In the genomic region with DNA sequence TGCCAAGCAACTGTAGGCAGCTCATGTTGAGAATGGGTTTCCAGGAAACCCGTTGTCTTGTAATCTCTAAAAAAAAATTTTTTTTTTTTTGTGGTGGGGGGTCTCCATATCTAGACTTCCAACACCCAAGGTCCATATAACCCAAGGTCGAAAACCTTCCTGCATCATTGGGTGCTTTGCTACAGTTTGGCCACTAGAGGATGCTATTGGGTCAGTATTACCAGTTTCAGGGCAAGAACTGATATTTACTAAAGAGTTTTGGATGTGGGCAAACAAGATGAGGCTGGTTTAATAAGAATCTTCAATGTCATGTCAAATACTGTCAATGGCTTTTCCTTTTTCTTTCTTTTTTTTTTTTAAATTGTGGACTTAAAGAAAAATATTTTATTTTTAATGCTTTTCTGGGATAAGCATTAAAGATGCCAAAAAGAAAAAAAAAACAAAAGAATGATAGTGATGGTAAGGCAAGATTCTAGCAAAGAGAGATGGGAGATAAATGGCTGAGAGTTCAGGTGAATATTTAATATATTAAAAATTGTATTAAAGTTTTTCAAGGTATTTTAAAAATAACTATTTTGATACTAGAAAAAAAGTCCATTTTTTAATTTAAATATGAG, we compare ENCODE assay signal across 9 cellular contexts.
DNase-seq lines count a peak whose midpoint lies in the region; ATAC-seq, FAIRE-seq and TF ChIP-seq lines count a peak whose summit lies in the region.
"Had no signal": no experiment of that assay in that cellular context is flagged by ENCODE, and none has a peak within 500 bp of the region (broad histone marks: within the 10 kb centered on the region; RNA-seq: fewer than 3 reads in every experiment).

No MANE protein-coding gene starts in this region.

- BruUV-seq in HepG2 (replicated peaks; lab: Mats Ljungman, UMichigan) = no TSS peak

- in situ Hi-C loops in HepG2 (cut with HindIII; ENCODE audit: extremely low pct_ligation_motif_present, low pct_unique_long_range_greater_than_20kb) = no loop called here

- no peak overlapping the region for H3K4me3 ChIP-seq in coronary artery
- no peak overlapping the region for H3K4me3 ChIP-seq in HepG2 (replicated peaks in 1 of 3; ENCODE audit: insufficient read depth in 1 of 3, low read depth in 2 of 3, low read length in 3 of 3)
- H3K4me3 ChIP-seq in vagina = no peak overlapping the region
- H3K4me3 ChIP-seq: SJSA1 had no signal

- no peaks in the 10 kb centered on the region for H3K27me3 ChIP-seq in HepG2 (ENCODE audit: control insufficient read depth in 1 of 2, insufficient read depth in 2 of 2, low read length in 2 of 2)
- no peaks in the 10 kb centered on the region for H3K27me3 ChIP-seq in vagina
- H3K27me3 ChIP-seq: SJSA1 had no signal

- no peaks in the 10 kb centered on the region for H3K79me2 ChIP-seq in HepG2 (ENCODE audit: insufficient read depth, low read length)

- FAIRE-seq in H54 (lab: Jason Lieb, UNC) = no peak
- FAIRE-seq in HepG2 (lab: Jason Lieb, UNC) = peak; percentile 65

- TF ChIP-seq RAD21 in HepG2 (CRISPR knock-in tag; IDR thresholded peaks at IDR 0.05) = peak; percentile 48; the same call in 1 of the 2 replicates

- H3K4me1 ChIP-seq in HepG2 (ENCODE audit: insufficient read depth, low read length) (no peaks in the 10 kb centered on the region), vagina (no peaks in the 10 kb centered on the region)
- H3K4me1 ChIP-seq: SJSA1 had no signal

- DNase-seq in COLO829 (ENCODE audit: low spot score) = peak; percentile 83
- peak; percentile 26 for DNase-seq in H54 (ENCODE audit: insufficient read length, low spot score)
- peak; percentile 22 for DNase-seq in NCI-H82 treated with DMSO at 0.1 percent for 48 hours (lab: John Stamatoyannopoulos, UW; ENCODE audit: unreplicated experiment)
- DNase-seq in coronary artery (ENCODE audit: low spot score) = no peak
- DNase-seq in HepG2 (ENCODE audit: low spot score) = peak; percentile 47
- no peak for DNase-seq in vagina (ENCODE audit: extremely low spot score in 2 of 2)
- DNase-seq in stimulated activated naive CD4-positive, alpha-beta T cell treated with Interleukin-2 at 50 U/mL for 16 hours (lab: John Stamatoyannopoulos, UW) = no peak
- no peak for DNase-seq in activated CD8-positive, alpha-beta memory T cell treated with anti-CD3 and anti-CD28 coated beads, Interleukin-2, amount 50 U/mL, for 4 hours

- H2AFZ ChIP-seq in HepG2 (ENCODE audit: low read length) = no peak overlapping the region

- peak; percentile 73 for TF ChIP-seq CTCF in coronary artery (IDR thresholded peaks at IDR 0.05)
- peak; percentile 80 for TF ChIP-seq CTCF in HepG2 (CRISPR knock-in tag; IDR thresholded peaks at IDR 0.05)
- TF ChIP-seq CTCF in vagina (IDR thresholded peaks at IDR 0.05) = peak; percentile 74 to 96 (median 93)

- no peaks in the 10 kb centered on the region for H3K9me3 ChIP-seq in HepG2 (ENCODE audit: low read length)
- no peaks in the 10 kb centered on the region for H3K9me3 ChIP-seq in vagina
- H3K9me3 ChIP-seq: SJSA1 had no signal

- TF ChIP-seq EP300 in HepG2 (IDR thresholded peaks at IDR 0.05; ENCODE audit: low read depth in 2 of 2, low read length in 2 of 2) (no peak), HepG2 (CRISPR knock-in tag; IDR thresholded peaks at IDR 0.05; ENCODE audit: borderline replicate concordance) (no peak)

- H3K27ac ChIP-seq in coronary artery (no peak overlapping the region), HepG2 (ENCODE audit: extremely low read length, insufficient read depth, low read length) (no peak overlapping the region), vagina (no peak overlapping the region)
- H3K27ac ChIP-seq: SJSA1 had no signal

- no peak overlapping the region for H3K4me2 ChIP-seq in HepG2 (ENCODE audit: low read depth, low read length)

- intact Hi-C loops in HepG2 (cut with micrococcal nuclease; ENCODE audit: unreplicated experiment) = loop anchor here (2.0 to 5.0 kb wide), 3 partner anchors 16 to 82 kb away; a partner anchor contains a TSS
- intact Hi-C loops in vagina (cut with DNase I) = no loop called here

- TF ChIP-seq POLR2A in H54 (IDR thresholded peaks at IDR 0.05; ENCODE audit: low read depth, low read length) (no peak), HepG2 (IDR thresholded peaks at IDR 0.05; ENCODE audit: insufficient read depth in 1 of 2, low read depth in 2 of 2, low read length in 2 of 2) (no peak), vagina (IDR thresholded peaks at IDR 0.05) (no peak)

- ATAC-seq in HepG2 = peak; percentile 33; the same call in 1 of the 3 replicates

- H4K20me1 ChIP-seq in HepG2 (ENCODE audit: insufficient read depth, low read length) = no peaks in the 10 kb centered on the region

- H3K9ac ChIP-seq in HepG2 (ENCODE audit: insufficient read depth, low read depth, low read length) = no peak overlapping the region

- CTCF ChIA-PET in HepG2 (lab: Yijun Ruan, JAX; ENCODE audit: low intra/inter-chr PET ratio, low total read pairs) = interaction anchor here (1.8 to 2.1 kb wide), 2 partner anchors 15 to 39 kb away, joined by 12 to 17 read pairs; no protein-coding TSS in a partner anchor

- H3K36me3 ChIP-seq in HepG2 (replicated peaks in 1 of 2; ENCODE audit: control insufficient read depth in 1 of 2, insufficient read depth in 2 of 2, low read length in 2 of 2) = no peaks in the 10 kb centered on the region
- H3K36me3 ChIP-seq in vagina = no peaks in the 10 kb centered on the region
- H3K36me3 ChIP-seq: SJSA1 had no signal

- 6% methylated on average over 2 of the region's 2 CpGs for WGBS in HepG2 (ENCODE audit: low lambda C conversion rate)

- POLR2A ChIA-PET in HepG2 (lab: Yijun Ruan, JAX) = no interaction called here

TF ChIP-seq in HepG2, 621 proteins besides CTCF, POLR2A, EP300 and RAD21 (continues in another document):
- TF ChIP-seq, protein P1, sequence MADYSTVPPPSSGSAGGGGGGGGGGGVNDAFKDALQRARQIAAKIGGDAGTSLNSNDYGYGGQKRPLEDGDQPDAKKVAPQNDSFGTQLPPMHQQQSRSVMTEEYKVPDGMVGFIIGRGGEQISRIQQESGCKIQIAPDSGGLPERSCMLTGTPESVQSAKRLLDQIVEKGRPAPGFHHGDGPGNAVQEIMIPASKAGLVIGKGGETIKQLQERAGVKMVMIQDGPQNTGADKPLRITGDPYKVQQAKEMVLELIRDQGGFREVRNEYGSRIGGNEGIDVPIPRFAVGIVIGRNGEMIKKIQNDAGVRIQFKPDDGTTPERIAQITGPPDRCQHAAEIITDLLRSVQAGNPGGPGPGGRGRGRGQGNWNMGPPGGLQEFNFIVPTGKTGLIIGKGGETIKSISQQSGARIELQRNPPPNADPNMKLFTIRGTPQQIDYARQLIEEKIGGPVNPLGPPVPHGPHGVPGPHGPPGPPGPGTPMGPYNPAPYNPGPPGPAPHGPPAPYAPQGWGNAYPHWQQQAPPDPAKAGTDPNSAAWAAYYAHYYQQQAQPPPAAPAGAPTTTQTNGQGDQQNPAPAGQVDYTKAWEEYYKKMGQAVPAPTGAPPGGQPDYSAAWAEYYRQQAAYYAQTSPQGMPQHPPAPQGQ (CRISPR knock-in tag; IDR thresholded peaks at IDR 0.05; ENCODE audit: borderline replicate concordance) = no peak
- TF ChIP-seq SMC3 (IDR thresholded peaks at IDR 0.05; ENCODE audit: low read length) (peak; percentile 75), AHR (CRISPR knock-in tag; IDR thresholded peaks at IDR 0.05) (no peak), HMG20A (CRISPR knock-in tag; IDR thresholded peaks at IDR 0.05; ENCODE audit: borderline replicate concordance) (no peak), STAG1 (CRISPR knock-in tag; IDR thresholded peaks at IDR 0.05) (peak; percentile 82), MTA3 (CRISPR knock-in tag; IDR thresholded peaks at IDR 0.05) (no peak), MXI1 (IDR thresholded peaks at IDR 0.05; ENCODE audit: borderline replicate concordance, low read depth, low read length) (no peak)
- TF ChIP-seq, protein P2, sequence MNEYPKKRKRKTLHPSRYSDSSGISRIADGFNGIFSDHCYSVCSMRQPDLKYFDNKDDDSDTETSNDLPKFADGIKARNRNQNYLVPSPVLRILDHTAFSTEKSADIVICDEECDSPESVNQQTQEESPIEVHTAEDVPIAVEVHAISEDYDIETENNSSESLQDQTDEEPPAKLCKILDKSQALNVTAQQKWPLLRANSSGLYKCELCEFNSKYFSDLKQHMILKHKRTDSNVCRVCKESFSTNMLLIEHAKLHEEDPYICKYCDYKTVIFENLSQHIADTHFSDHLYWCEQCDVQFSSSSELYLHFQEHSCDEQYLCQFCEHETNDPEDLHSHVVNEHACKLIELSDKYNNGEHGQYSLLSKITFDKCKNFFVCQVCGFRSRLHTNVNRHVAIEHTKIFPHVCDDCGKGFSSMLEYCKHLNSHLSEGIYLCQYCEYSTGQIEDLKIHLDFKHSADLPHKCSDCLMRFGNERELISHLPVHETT (CRISPR knock-in tag; conservative IDR thresholded peaks at IDR 0.05) = no peak

Comparison
In these comparisons a context has a peak if more than half of its experiments do, and no peak if none do; other contexts are left out.
1. DNase-seq: peak in COLO829 (single experiment), H54 (single experiment), NCI-H82 treated with DMSO at 0.1 percent for 48 hours (single experiment) and HepG2 (single experiment); none in coronary artery (single experiment), vagina (0 of 2), stimulated activated naive CD4-positive, alpha-beta T cell treated with Interleukin-2 at 50 U/mL for 16 hours (single experiment) and activated CD8-positive, alpha-beta memory T cell treated with anti-CD3 and anti-CD28 coated beads, Interleukin-2, amount 50 U/mL, for 4 hours (single experiment).
2. Peak in every context shown above with its lines, with median percentiles within 50 percentile points of each other: CTCF ChIP-seq.